Comparison of ENCODE assay signal across 24 cellular contexts in the genomic region with DNA sequence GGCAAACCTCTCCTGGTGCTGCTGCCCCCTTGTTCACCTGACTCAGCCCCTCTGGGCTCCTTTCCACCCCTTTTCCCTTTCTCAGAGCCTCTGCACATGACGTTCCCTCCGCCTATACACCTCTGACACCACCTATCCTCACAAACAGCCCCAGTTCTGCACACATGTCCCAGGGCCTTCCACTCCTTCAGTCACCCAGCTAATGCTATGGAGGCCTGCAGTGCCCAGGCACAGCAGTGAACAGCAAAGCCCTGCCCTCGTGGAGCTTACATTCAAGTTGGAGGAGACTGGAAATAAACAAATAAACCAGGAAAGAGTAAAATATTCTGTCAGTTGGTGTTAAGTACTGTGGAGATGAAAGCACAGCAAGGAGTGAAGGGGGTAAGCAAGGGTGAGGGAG.
"Had no signal": no experiment of that assay in that cellular context is flagged by ENCODE, and none has a peak within 500 bp of the region (broad histone marks: within the 10 kb centered on the region; RNA-seq: fewer than 3 reads in every experiment).

No MANE protein-coding gene starts in this region.

- H3K9me3 ChIP-seq: breast epithelium, esophagus muscularis mucosa, left lung, right atrium auricular region, thoracic aorta had no signal

- H3K27ac Mint-ChIP-seq: activated CD8-positive, alpha-beta T cell treated with anti-CD3 and anti-CD28 coated beads for 36 hours; activated naive CD4-positive, alpha-beta T cell treated with anti-CD3 and anti-CD28 coated beads, Interleukin-2, amount 50 U/mL, for 72 hours; neural progenitor cell had no signal

- FAIRE-seq: islet of Langerhans, urothelium cell line had no signal

- H3K27ac ChIP-seq: breast epithelium, esophagus muscularis mucosa, foreskin keratinocyte, left lung, neural progenitor cell, right atrium auricular region, thoracic aorta had no signal

- H3K36me3 ChIP-seq: breast epithelium, esophagus muscularis mucosa, left lung, neural progenitor cell, right atrium auricular region, thoracic aorta had no signal

- H3K4me2 ChIP-seq: neural progenitor cell, smooth muscle cell had no signal

- ATAC-seq: activated CD8-positive, alpha-beta T cell treated with anti-CD3 and anti-CD28 coated beads for 36 hours; activated naive CD4-positive, alpha-beta T cell treated with anti-CD3 and anti-CD28 coated beads, Interleukin-2, amount 50 U/mL, for 72 hours; activated T-cell treated with anti-CD3 and anti-CD28 coated beads, Interleukin-2, amount 50 U/mL, for 4 hours; foreskin keratinocyte; left lung had no signal

- H3K4me3 Mint-ChIP-seq: activated CD8-positive, alpha-beta T cell treated with anti-CD3 and anti-CD28 coated beads for 36 hours; activated T-cell treated with anti-CD3 and anti-CD28 coated beads, Interleukin-2, amount 50 U/mL, for 4 hours; naive B cell; neural progenitor cell had no signal

- H3K9ac ChIP-seq: neural progenitor cell had no signal

- H3K4me3 ChIP-seq: breast epithelium, esophagus muscularis mucosa, left lung, neural progenitor cell, right atrium auricular region, smooth muscle cell, thoracic aorta had no signal

- H3K36me3 Mint-ChIP-seq: naive B cell, neural progenitor cell had no signal

- DNase-seq: activated CD4-positive, alpha-beta T cell treated with anti-CD3 and anti-CD28 coated beads, Interleukin-2, amount 50 U/mL, for 1 hour; activated CD4-positive, CD25-positive, alpha-beta regulatory T cell treated with anti-CD3 and anti-CD28 coated beads, Interleukin-2, amount 50 U/mL, for 72 hours; activated CD8-positive, alpha-beta T cell treated with anti-CD3 and anti-CD28 coated beads for 36 hours; activated naive CD4-positive, alpha-beta T cell; activated T-cell treated with anti-CD3 and anti-CD28 coated beads, Interleukin-2, amount 50 U/mL, for 4 hours; amniotic stem cell; central memory CD4-positive, alpha-beta T cell; effector CD4-positive, alpha-beta T cell; foreskin keratinocyte; left lung; naive B cell; stimulated activated CD4-positive, alpha-beta T cell treated with anti-CD3 and anti-CD28 coated beads, Interleukin-2, amount 100 ng/mL, for 24 hours; stimulated activated naive CD4-positive, alpha-beta T cell treated with Interleukin-2 at 50 U/mL for 16 hours; T-helper 2 cell; trophoblast cell had no signal

- H3K4me1 ChIP-seq: breast epithelium, neural progenitor cell had no signal

- H3K9me3 Mint-ChIP-seq: activated T-cell treated with anti-CD3 and anti-CD28 coated beads, Interleukin-2, amount 50 U/mL, for 4 hours; naive B cell; neural progenitor cell had no signal

- H2AFZ ChIP-seq: neural progenitor cell had no signal

- H3K27me3 ChIP-seq: breast epithelium, esophagus muscularis mucosa, foreskin keratinocyte, left lung, neural progenitor cell, right atrium auricular region had no signal

- H3K27me3 Mint-ChIP-seq: activated CD8-positive, alpha-beta T cell treated with anti-CD3 and anti-CD28 coated beads for 36 hours; naive B cell had no signal
